Comparison of ENCODE assay signal across 8 cellular contexts in genomic region chr10:3873728-3874461, GRCh38.
A peak's percentile ranks its signal among the peaks of the same experiment; 100 is the strongest.
DNase-seq lines count a peak whose midpoint lies in the region; ATAC-seq and TF ChIP-seq lines count a peak whose summit lies in the region.

No MANE protein-coding gene starts in this region.

- no peak for TF ChIP-seq POLR2A in sigmoid colon (IDR thresholded peaks at IDR 0.05)

- H3K27me3 ChIP-seq in sigmoid colon = no peaks in the 10 kb centered on the region

- peak overlapping the region in 3 of 4 donors; percentile 48 to 64 (median 61) for H3K27ac ChIP-seq in sigmoid colon

- peak in 2 of 4 donors; percentile 6 to 38 for TF ChIP-seq EP300 in sigmoid colon (IDR thresholded peaks at IDR 0.05)

- TF ChIP-seq CTCF in fibroblast of mammary gland (conservative IDR thresholded peaks at IDR 0.05; ENCODE audit: control insufficient read depth, insufficient read depth, low read depth, low read length) (no peak), sigmoid colon (IDR thresholded peaks at IDR 0.05) (no peak)

- DNase-seq in EL = peak; percentile 24
- DNase-seq in fibroblast of mammary gland (ENCODE audit: low read depth) = peak; percentile 75
- DNase-seq in sigmoid colon = no peak
- no peak for DNase-seq in COLO668 (lab: John Stamatoyannopoulos, UW; ENCODE audit: unreplicated experiment)
- no peak for DNase-seq in NCI-H82 (lab: John Stamatoyannopoulos, UW)

- H3K4me3 ChIP-seq in fibroblast of mammary gland (ENCODE audit: control insufficient read depth, low read depth, low read length) (no peak overlapping the region), sigmoid colon (no peak overlapping the region)

- H3K9me3 ChIP-seq in sigmoid colon = no peaks in the 10 kb centered on the region

- intact Hi-C loops in sigmoid colon (cut with DNase I) = no loop called here

- peak; percentile 70 for ATAC-seq in GM19468 (IDR thresholded peaks at IDR 0.05; ENCODE audit: extremely low read depth, unreplicated experiment)
- ATAC-seq in HG03520 (IDR thresholded peaks at IDR 0.05; ENCODE audit: unreplicated experiment) = peak; percentile 66
- peak; percentile 45; the same call in 2 of the 3 replicates for ATAC-seq in SK-N-SH treated with all-trans-retinoic acid at 6 μM for 48 hours

- no peaks in the 10 kb centered on the region for H3K36me3 ChIP-seq in sigmoid colon

- WGBS in sigmoid colon, 2 donors = 23 to 34% methylated on average over 7 of the region's 7 CpGs

- peaks cover 0 to 17% (median 10%) of the 10 kb centered on the region in 4 donors for H3K4me1 ChIP-seq in sigmoid colon

TF ChIP-seq in SK-N-SH treated with all-trans-retinoic acid at 6 μM for 48 hours, 23 proteins besides CTCF, POLR2A, EP300 and RAD21:
- TF ChIP-seq SNAI2 (CRISPR knock-in tag; IDR thresholded peaks at IDR 0.05) (no peak), RARB (CRISPR knock-in tag; IDR thresholded peaks at IDR 0.05) (no peak), ZNF565 (CRISPR knock-in tag; conservative IDR thresholded peaks at IDR 0.05; ENCODE audit: low read depth) (no peak), ZFP30 (CRISPR knock-in tag; IDR thresholded peaks at IDR 0.05) (no peak), GLIS3 (CRISPR knock-in tag; IDR thresholded peaks at IDR 0.05) (no peak), BACH2 (CRISPR knock-in tag; IDR thresholded peaks at IDR 0.05; ENCODE audit: borderline replicate concordance) (no peak), TOX (CRISPR knock-in tag; IDR thresholded peaks at IDR 0.05; ENCODE audit: borderline replicate concordance) (no peak), ZFP3 (CRISPR knock-in tag; IDR thresholded peaks at IDR 0.05) (no peak), ZNF70 (CRISPR knock-in tag; IDR thresholded peaks at IDR 0.05) (no peak), ZC3H10 (CRISPR knock-in tag; IDR thresholded peaks at IDR 0.05) (no peak), OSR1 (CRISPR knock-in tag; IDR thresholded peaks at IDR 0.05) (no peak), ARNTL (CRISPR knock-in tag; IDR thresholded peaks at IDR 0.05; ENCODE audit: borderline replicate concordance, low read depth) (no peak), CSDC2 (CRISPR knock-in tag; IDR thresholded peaks at IDR 0.05) (no peak), ESRRG (CRISPR knock-in tag; IDR thresholded peaks at IDR 0.05) (no peak), TCF4 (CRISPR knock-in tag; IDR thresholded peaks at IDR 0.05; ENCODE audit: borderline replicate concordance) (no peak), CSRNP3 (CRISPR knock-in tag; IDR thresholded peaks at IDR 0.05) (no peak), PPARA (CRISPR knock-in tag; IDR thresholded peaks at IDR 0.05; ENCODE audit: borderline replicate concordance) (no peak), CREB5 (CRISPR knock-in tag; IDR thresholded peaks at IDR 0.05; ENCODE audit: low read depth) (no peak), TSHZ2 (CRISPR knock-in tag; IDR thresholded peaks at IDR 0.05) (no peak), ZNF8 (CRISPR knock-in tag; IDR thresholded peaks at IDR 0.05) (no peak)

Comparison
In these comparisons a context has a peak if more than half of its experiments do, and no peak if none do; other contexts are left out.
1. DNase-seq: peak in EL (single experiment) and fibroblast of mammary gland (single experiment); none in sigmoid colon (single experiment), COLO668 (single experiment) and NCI-H82 (single experiment).
2. Peak in every context shown above with its lines, with median percentiles within 50 percentile points of each other: ATAC-seq.